8 cellular contexts compared by ENCODE assay signal in the genomic region with DNA sequence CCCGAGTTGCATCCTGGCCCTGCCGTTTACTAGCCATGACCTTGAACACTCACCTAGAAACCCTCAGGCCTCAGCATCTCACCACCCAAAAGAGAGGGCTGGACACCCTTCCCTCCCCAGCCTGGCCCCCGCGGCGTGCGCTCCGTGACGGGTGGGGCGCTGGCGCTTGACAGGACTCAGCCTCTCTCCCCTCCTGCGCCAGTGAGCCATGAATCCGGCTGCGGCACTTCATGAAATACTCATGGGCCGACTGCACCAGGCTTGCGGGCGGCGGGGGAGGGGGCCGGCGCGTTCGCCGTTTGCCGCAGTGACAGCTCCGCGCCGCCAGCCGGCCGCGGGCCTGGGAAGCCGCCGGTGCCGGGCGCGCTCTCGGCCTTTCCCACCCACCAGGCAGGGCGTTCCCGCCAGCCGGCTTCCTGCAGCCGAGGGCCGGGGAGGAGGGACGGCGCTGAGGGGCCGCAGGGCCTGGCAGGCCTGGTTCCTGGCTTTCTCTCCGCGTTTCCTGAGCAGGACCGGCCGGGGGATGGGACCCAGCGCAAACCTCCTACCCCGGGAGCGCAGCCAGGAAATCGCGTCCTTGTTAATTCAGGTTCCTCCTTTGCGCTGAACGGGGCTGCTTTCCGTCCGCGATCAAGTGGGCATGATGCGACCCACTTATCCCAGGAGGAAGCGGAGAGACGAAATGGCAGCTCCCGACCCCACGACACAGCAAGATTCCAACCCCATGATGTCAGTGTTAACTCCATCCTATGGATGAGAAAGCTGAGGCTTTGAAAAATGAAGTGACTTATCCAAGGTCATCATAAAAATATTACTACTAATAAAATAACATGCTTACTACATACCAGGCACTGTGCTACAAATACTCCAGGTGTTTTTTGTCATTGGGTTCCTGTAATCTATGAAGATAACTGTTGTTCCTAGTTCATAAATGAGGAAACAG. TPM values are rescaled to one million over a fixed set of nuclear protein-coding genes. Genes with fewer than 3 reads are reported as not detected.
DNase-seq lines count a peak whose midpoint lies in the region; ATAC-seq, FAIRE-seq and TF ChIP-seq lines count a peak whose summit lies in the region.

No MANE protein-coding gene starts in this region.

- H2AFZ ChIP-seq in IMR-90 (replicated peaks; ENCODE audit: low read length, poor library complexity), result peak overlapping the region; percentile 95

- peak overlapping the region; percentile 91 for H3K14ac ChIP-seq in IMR-90 (replicated peaks; ENCODE audit: low read depth, low read length)

- H2BK15ac ChIP-seq in IMR-90 (ENCODE audit: low read depth, low read length), result peak overlapping the region; percentile 85; the same call in 1 of the 3 replicates

- H3K9ac ChIP-seq in IMR-90 (ENCODE audit: low read depth, low read length), result peak overlapping the region; percentile 76

- peak overlapping the region; percentile 55 for H3K27ac ChIP-seq in C4-2B
- peak overlapping the region; percentile 80 for H3K27ac ChIP-seq in IMR-90 (ENCODE audit: insufficient read depth, low read length)
- peak overlapping the region; percentile 96 for H3K27ac ChIP-seq in angular gyrus (ENCODE audit: low read depth, low read length)
- peak overlapping the region; percentile 89 to 94 for H3K27ac ChIP-seq in right atrium auricular region

- no peaks in the 10 kb centered on the region for H3K36me3 ChIP-seq in IMR-90 (ENCODE audit: control insufficient read depth, insufficient read depth, low read length)
- no peaks in the 10 kb centered on the region for H3K36me3 ChIP-seq in right atrium auricular region

- in situ Hi-C loops in IMR-90 (cut with MboI; ENCODE audit: low sequenced_read_pairs), result no loop called here

- 1% methylated on average over 14 of the region's 62 CpGs; no CpG with 5 or more reads in 1 of the 2 experiments for WGBS in IMR-90 (ENCODE audit: extremely low coverage in 2 of 2, insufficient read length in 1 of 2), 2 experiments

- H4K5ac ChIP-seq in IMR-90 (ENCODE audit: low read depth, low read length), result peak overlapping the region; percentile 93

- ATAC-seq in IMR-90 (ENCODE audit: low read depth) (peak; percentile 92), GM18858 (IDR thresholded peaks at IDR 0.05; ENCODE audit: unreplicated experiment) (no peak)

- no peaks in the 10 kb centered on the region for H4K20me1 ChIP-seq in IMR-90 (ENCODE audit: insufficient read depth, low read length)

- peak overlapping the region; percentile 92 for H3K18ac ChIP-seq in IMR-90 (ENCODE audit: low read depth, low read length)

- peak; percentile 44 for TF ChIP-seq POLR2A in IMR-90 (IDR thresholded peaks at IDR 0.05; ENCODE audit: low read depth, low read length)

- H3K4me3 ChIP-seq in IMR-90 (ENCODE audit: insufficient read depth, low read depth, low read length) (peak overlapping the region; percentile 53), right atrium auricular region (peak overlapping the region; percentile 51 to 63)

- DNase-seq in GM19239 (ENCODE audit: insufficient read length, low spot score) (peak; percentile 78), IMR-90 (peak; percentile 75), right atrium auricular region (ENCODE audit: low spot score) (peak; percentile 79), progenitor cell of endocrine pancreas (ENCODE audit: low spot score, unreplicated experiment) (peak; percentile 63)

- peak overlapping the region; percentile 91 for H2BK120ac ChIP-seq in IMR-90 (ENCODE audit: low read depth, low read length)

- H3K4me3 Mint-ChIP-seq in T-helper 1 cell treated with Interleukin-12 subunit alpha and Interleukin-12 subunit beta and Interleukin-4 antibody, amounts not matched to agents 30 μg/mL and 1 μg/mL, for 36 hours, result peak overlapping the region; percentile 73
- H3K4me3 Mint-ChIP-seq in progenitor cell of endocrine pancreas (ENCODE audit: low read depth), result peak overlapping the region; percentile 70

- H3K23ac ChIP-seq in IMR-90 (ENCODE audit: low read depth, low read length), result peak overlapping the region; percentile 79

- H4K91ac ChIP-seq in IMR-90 (ENCODE audit: insufficient read depth, low read depth, low read length), result peak overlapping the region; percentile 92

- H3K4me1 Mint-ChIP-seq in T-helper 1 cell treated with Interleukin-12 subunit alpha and Interleukin-12 subunit beta and Interleukin-4 antibody, amounts not matched to agents 30 μg/mL and 1 μg/mL, for 36 hours (ENCODE audit: low read depth), result peaks cover 15% of the 10 kb centered on the region
- H3K4me1 Mint-ChIP-seq in progenitor cell of endocrine pancreas (ENCODE audit: low read depth), result peaks cover 2% of the 10 kb centered on the region

- H3K9me1 ChIP-seq in IMR-90 (ENCODE audit: insufficient read depth, low read length), result peaks cover 5% of the 10 kb centered on the region; the same call in 1 of the 2 replicates

- peak overlapping the region; percentile 71 for H2BK5ac ChIP-seq in IMR-90 (ENCODE audit: low read depth, low read length, poor library complexity, severe bottlenecking)

- TF ChIP-seq CTCF in C4-2B (conservative IDR thresholded peaks at IDR 0.05) (no peak), IMR-90 (conservative IDR thresholded peaks at IDR 0.05; ENCODE audit: low read depth, low read length) (peak; percentile 27), right atrium auricular region (IDR thresholded peaks at IDR 0.05) (peak in 1 of 2 donors; percentile 44), progenitor cell of endocrine pancreas (IDR thresholded peaks at IDR 0.05; ENCODE audit: unreplicated experiment) (peak; percentile 22)

- H3K27me3 ChIP-seq in IMR-90 (ENCODE audit: control insufficient read depth, insufficient read depth, low read length) (no peaks in the 10 kb centered on the region), right atrium auricular region (no peaks in the 10 kb centered on the region)

- H3K27me3 Mint-ChIP-seq in T-helper 1 cell treated with Interleukin-12 subunit alpha and Interleukin-12 subunit beta and Interleukin-4 antibody, amounts not matched to agents 30 μg/mL and 1 μg/mL, for 36 hours (ENCODE audit: low read depth), result peaks cover 11% of the 10 kb centered on the region
- H3K27me3 Mint-ChIP-seq in progenitor cell of endocrine pancreas, result peaks cover 36% of the 10 kb centered on the region

- peak; percentile 52 for FAIRE-seq in GM19239 (lab: Jason Lieb, UNC)

- BruUV-seq in IMR-90 (replicated peaks; lab: Mats Ljungman, UMichigan), result no TSS peak

- dilution Hi-C loops in IMR-90 (cut with HindIII; ENCODE audit: low sequenced_read_pairs, unreplicated experiment), result no loop called here

- peak overlapping the region; percentile 60 for H2BK20ac ChIP-seq in IMR-90 (ENCODE audit: low read depth, low read length)

- TF ChIP-seq RAD21 in IMR-90 (IDR thresholded peaks at IDR 0.05; ENCODE audit: low read length), result peak; percentile 28; the same call in 1 of the 2 replicates

- peak overlapping the region; percentile 49 for H3K56ac ChIP-seq in IMR-90 (ENCODE audit: extremely low read depth, insufficient read depth, low read length)

- peak overlapping the region; percentile 89 for H3K4me2 ChIP-seq in IMR-90 (ENCODE audit: low read depth, low read length)

- H3K9me3 Mint-ChIP-seq in T-helper 1 cell treated with Interleukin-12 subunit alpha and Interleukin-12 subunit beta and Interleukin-4 antibody, amounts not matched to agents 30 μg/mL and 1 μg/mL, for 36 hours, result no peaks in the 10 kb centered on the region
- H3K9me3 Mint-ChIP-seq in progenitor cell of endocrine pancreas (ENCODE audit: low read depth), result no peaks in the 10 kb centered on the region

- CTCF ChIA-PET in IMR-90 (lab: Yijun Ruan, JAX), result interaction anchor here (0.6 kb wide), 1 partner anchor 82 kb away, joined by 5 read pairs; no protein-coding TSS in a partner anchor

- no peaks in the 10 kb centered on the region for H3K36me3 Mint-ChIP-seq in T-helper 1 cell treated with Interleukin-12 subunit alpha and Interleukin-12 subunit beta and Interleukin-4 antibody, amounts not matched to agents 30 μg/mL and 1 μg/mL, for 36 hours (ENCODE audit: low read depth)
- H3K36me3 Mint-ChIP-seq in progenitor cell of endocrine pancreas (ENCODE audit: insufficient read depth), result no peaks in the 10 kb centered on the region

- H3K4ac ChIP-seq in IMR-90 (ENCODE audit: low read depth, low read length), result peak overlapping the region; percentile 83

- POLR2A ChIA-PET in IMR-90 (lab: Charles Lee; ENCODE audit: unreplicated experiment), result interaction anchor here (0.5 kb wide), 1 partner anchor 167 kb away, joined by 7 read pairs; a partner anchor contains a TSS

- H2AK9ac ChIP-seq in IMR-90 (replicated peaks; ENCODE audit: low read depth, low read length, poor library complexity), result peak overlapping the region; percentile 93

- H4K8ac ChIP-seq in IMR-90 (ENCODE audit: low read depth in 2 of 2, low read length in 2 of 2), result peak overlapping the region; percentile 57 to 91

- peaks cover 8 to 15% of the 10 kb centered on the region in 2 experiments; a peak in 3 of 4 replicates for H3K79me1 ChIP-seq in IMR-90 (ENCODE audit: low read depth in 1 of 2, low read length in 2 of 2)

- H2AK5ac ChIP-seq in IMR-90 (ENCODE audit: low read depth, low read length), result peak overlapping the region; percentile 38

- H3K9me3 ChIP-seq in IMR-90 (ENCODE audit: control insufficient read depth, insufficient read depth, low read length) (no peaks in the 10 kb centered on the region), right atrium auricular region (no peaks in the 10 kb centered on the region)

- H3K4me1 ChIP-seq in IMR-90 (ENCODE audit: control insufficient read depth, insufficient read depth, low read length), result peaks cover 5% of the 10 kb centered on the region
- H3K4me1 ChIP-seq in right atrium auricular region, result peaks cover 0 to 22% of the 10 kb centered on the region in 2 donors

- H3K27ac Mint-ChIP-seq in T-helper 1 cell treated with Interleukin-12 subunit alpha and Interleukin-12 subunit beta and Interleukin-4 antibody, amounts not matched to agents 30 μg/mL and 1 μg/mL, for 36 hours, result no peak overlapping the region
- peak overlapping the region; percentile 81 for H3K27ac Mint-ChIP-seq in progenitor cell of endocrine pancreas

- intact Hi-C loops in IMR-90 (cut with micrococcal nuclease), result no loop called here

TF ChIP-seq in IMR-90, 13 proteins besides CTCF, POLR2A, EP300 and RAD21:
- TF ChIP-seq SMC3 (IDR thresholded peaks at IDR 0.05; ENCODE audit: low read depth, low read length), result peak; percentile 29
- no peak for TF ChIP-seq FOS (IDR thresholded peaks at IDR 0.05; ENCODE audit: low read depth, low read length)
- peak; percentile 62; the same call in 1 of the 2 replicates for TF ChIP-seq MXI1 (IDR thresholded peaks at IDR 0.05; ENCODE audit: borderline replicate concordance, low read depth, low read length)

RNA-seq across cellular contexts. Expression of a gene that starts 9.1 kb away (rescaled TPM):
- total RNA-seq in IMR-90 (2012; rRNA removed) (31.7 and 36.1 TPM in 2 replicates), right atrium auricular region (10 to 100 TPM; 28.7 to 29.3 TPM), progenitor cell of endocrine pancreas (45.3 and 47.5 TPM in 2 replicates)
- 12.9 and 13.1 TPM in 2 replicates for polyA plus RNA-seq in IMR-90 (2012; rRNA removed)
- 5.5 and 5.7 TPM in 2 replicates for polyA plus RNA-seq in IMR-90 (2012; cell fraction: cytosol; rRNA removed)
- polyA plus RNA-seq in IMR-90 (2012; cell fraction: nucleus; rRNA removed; ENCODE audit: low replicate concordance), result 6.7 and 17.7 TPM in 2 replicates

RNA-seq across cellular contexts. Expression of a gene that starts 39.6 kb away (rescaled TPM):
- total RNA-seq in IMR-90 (2012; rRNA removed) (under 0.01 and 0.18 TPM in 2 replicates), right atrium auricular region (not detected), progenitor cell of endocrine pancreas (0.20 and 0.31 TPM in 2 replicates)
- 0.03 and 0.06 TPM in 2 replicates for polyA plus RNA-seq in IMR-90 (2012; rRNA removed)
- 0.04 TPM in 1 of 2 replicates, not detected in the other for polyA plus RNA-seq in IMR-90 (2012; cell fraction: cytosol; rRNA removed)
- 0.10 and 0.13 TPM in 2 replicates for polyA plus RNA-seq in IMR-90 (2012; cell fraction: nucleus; rRNA removed; ENCODE audit: low replicate concordance)
